Comparison of ENCODE assay signal across 25 cellular contexts in genomic region chr17:55271958-55272710, GRCh38. TPM values are rescaled to one million over a fixed set of nuclear protein-coding genes. Genes with fewer than 3 reads are reported as not detected.
DNase-seq lines count a peak whose midpoint lies in the region; ATAC-seq, FAIRE-seq and TF ChIP-seq lines count a peak whose summit lies in the region.
"Had no signal": no experiment of that assay in that cellular context is flagged by ENCODE, and none has a peak within 500 bp of the region (broad histone marks: within the 10 kb centered on the region; RNA-seq: fewer than 3 reads in every experiment).

No MANE protein-coding gene starts in this region.

- H3K9me3 Mint-ChIP-seq in activated T-helper 17 cell treated with anti-CD3 and anti-CD28 coated beads, Interleukin-2, amount 50 U/mL, for 72 hours: no peaks in the 10 kb centered on the region
- H3K9me3 Mint-ChIP-seq in Calu3 (ENCODE audit: low read depth, unreplicated experiment): no peaks in the 10 kb centered on the region
- H3K9me3 Mint-ChIP-seq: activated CD4-positive, alpha-beta T cell treated with anti-CD3 and anti-CD28 coated beads, Interleukin-2, amount 10 ng/mL, durations not matched to agents 7 days and 5 days; activated naive CD4-positive, alpha-beta T cell treated with anti-CD3 and anti-CD28 coated beads, Interleukin-2, amount 50 U/mL, for 24 hours; neural crest cell had no signal

- H3K36me3 ChIP-seq in kidney (ENCODE audit: control insufficient read depth in 1 of 2, insufficient read depth in 2 of 2, low read length in 2 of 2): peaks cover 2 to 7% of the 10 kb centered on the region in 2 donors
- H3K36me3 ChIP-seq in thoracic aorta: no peaks in the 10 kb centered on the region
- H3K36me3 ChIP-seq: lower lobe of right lung had no signal

- peak overlapping the region in 1 of 2 donors; percentile 68 for H3K9ac ChIP-seq in kidney (ENCODE audit: low read length in 2 of 2)

- no peak for FAIRE-seq in kidney (lab: Jason Lieb, UNC)
- FAIRE-seq: astrocyte, RCC 7860 had no signal

- H3K4me1 Mint-ChIP-seq in activated T-helper 17 cell treated with anti-CD3 and anti-CD28 coated beads, Interleukin-2, amount 50 U/mL, for 72 hours: peaks cover 39% of the 10 kb centered on the region
- peaks cover 27% of the 10 kb centered on the region for H3K4me1 Mint-ChIP-seq in Calu3 (ENCODE audit: low read depth, unreplicated experiment)
- H3K4me1 Mint-ChIP-seq: activated naive CD4-positive, alpha-beta T cell treated with anti-CD3 and anti-CD28 coated beads, Interleukin-2, amount 50 U/mL, for 24 hours; neural crest cell had no signal

- H3K27ac ChIP-seq in C4-2B (peak overlapping the region; percentile 75; the same call in 1 of the 2 replicates), kidney (ENCODE audit: low read depth in 2 of 2, low read length in 2 of 2) (peak overlapping the region; percentile 33 to 95), thoracic aorta (peak overlapping the region; percentile 87 to 90)

- peaks cover 5% of the 10 kb centered on the region for H3K36me3 Mint-ChIP-seq in activated T-helper 17 cell treated with anti-CD3 and anti-CD28 coated beads, Interleukin-2, amount 50 U/mL, for 72 hours (ENCODE audit: low read depth)
- H3K36me3 Mint-ChIP-seq in Calu3 (ENCODE audit: insufficient read depth, unreplicated experiment): peaks cover 5% of the 10 kb centered on the region
- H3K36me3 Mint-ChIP-seq: activated naive CD4-positive, alpha-beta T cell treated with anti-CD3 and anti-CD28 coated beads, Interleukin-2, amount 50 U/mL, for 24 hours; CD4-positive, CD25-positive, alpha-beta regulatory T cell had no signal

- no peak for TF ChIP-seq CTCF in C4-2B (conservative IDR thresholded peaks at IDR 0.05)
- TF ChIP-seq CTCF in kidney (IDR thresholded peaks at IDR 0.05; ENCODE audit: borderline replicate concordance, extremely low read depth, insufficient read depth): no peak
- TF ChIP-seq CTCF in thoracic aorta (IDR thresholded peaks at IDR 0.05): no peak
- TF ChIP-seq CTCF in Calu3 (IDR thresholded peaks at IDR 0.05; ENCODE audit: unreplicated experiment): no peak

- no peaks in the 10 kb centered on the region for H3K27me3 Mint-ChIP-seq in activated T-helper 17 cell treated with anti-CD3 and anti-CD28 coated beads, Interleukin-2, amount 50 U/mL, for 72 hours
- peaks cover under 1% of the 10 kb centered on the region for H3K27me3 Mint-ChIP-seq in Calu3 (ENCODE audit: unreplicated experiment)

- H3K4me1 ChIP-seq in kidney (ENCODE audit: control insufficient read depth in 1 of 2, insufficient read depth in 1 of 2, low read depth in 1 of 2, low read length in 2 of 2) (peaks cover 30 to 44% of the 10 kb centered on the region in 2 donors), thoracic aorta (ENCODE audit: control insufficient read depth in 1 of 2, low read depth in 2 of 2) (peaks cover 41 to 91% of the 10 kb centered on the region in 2 donors)

- ATAC-seq in activated T-helper 17 cell treated with anti-CD3 and anti-CD28 coated beads, Interleukin-2, amount 50 U/mL, for 72 hours (replicated peaks): peak; percentile 60
- no peak for ATAC-seq in thoracic aorta (ENCODE audit: insufficient number of reproducible peaks, low FRiP score, low read depth)
- ATAC-seq in GM19395 (IDR thresholded peaks at IDR 0.05; ENCODE audit: unreplicated experiment): no peak
- ATAC-seq: lower lobe of right lung had no signal

- no peaks in the 10 kb centered on the region for H3K9me3 ChIP-seq in kidney (ENCODE audit: control insufficient read depth in 1 of 2, low read length in 2 of 2)
- H3K9me3 ChIP-seq in thoracic aorta: no peaks in the 10 kb centered on the region
- H3K9me3 ChIP-seq: lower lobe of right lung had no signal

- BruUV-seq in Calu3 (replicated peaks; lab: Mats Ljungman, UMichigan): no TSS peak

- CTCF ChIA-PET in Calu3 (lab: Charles Lee): no interaction called here

- peak overlapping the region in 1 of 2 donors; percentile 10 for H3K4me3 ChIP-seq in kidney (ENCODE audit: low read length in 2 of 2)
- no peak overlapping the region for H3K4me3 ChIP-seq in thoracic aorta
- H3K4me3 ChIP-seq: lower lobe of right lung had no signal

- H3K27me3 ChIP-seq in thoracic aorta (replicated peaks; ENCODE audit: insufficient read depth): no peaks in the 10 kb centered on the region

- DNase-seq in kidney (no peak), thoracic aorta (ENCODE audit: low spot score) (no peak), GF-D8 (lab: John Stamatoyannopoulos, UW) (no peak), Calu3 (no peak)
- DNase-seq: activated CD4-positive, alpha-beta T cell treated with anti-CD3 and anti-CD28 coated beads, Interleukin-2, amount 10 ng/mL, durations not matched to agents 7 days and 5 days; DMS 273 treated with DMSO at 0.1 percent for 48 hours; effector memory CD4-positive, alpha-beta T cell; erythroblast; foreskin melanocyte; hypothalamus; IMR-90; lower lobe of right lung; NCI-H1105 treated with DMSO at 0.1 percent for 48 hours; NCI-H2029; NCI-H2227 treated with DMSO at 0.1 percent for 48 hours; posterior cingulate gyrus; stimulated activated CD8-positive, alpha-beta memory T cell treated with anti-CD3 and anti-CD28 coated beads, Interleukin-4, amount 100 ng/mL, for 48 hours had no signal

- H3K27ac Mint-ChIP-seq in activated T-helper 17 cell treated with anti-CD3 and anti-CD28 coated beads, Interleukin-2, amount 50 U/mL, for 72 hours: peak overlapping the region; percentile 15
- no peak overlapping the region for H3K27ac Mint-ChIP-seq in Calu3 (ENCODE audit: unreplicated experiment)
- H3K27ac Mint-ChIP-seq: activated CD4-positive, alpha-beta T cell treated with anti-CD3 and anti-CD28 coated beads, Interleukin-2, amount 10 ng/mL, durations not matched to agents 7 days and 5 days; activated naive CD4-positive, alpha-beta T cell treated with anti-CD3 and anti-CD28 coated beads, Interleukin-2, amount 50 U/mL, for 24 hours had no signal

- intact Hi-C loops in kidney (cut with DNase I) (no loop called here), Calu3 (cut with micrococcal nuclease; ENCODE audit: unreplicated experiment) (no loop called here)

- peak overlapping the region; percentile 29 for H3K4me3 Mint-ChIP-seq in activated T-helper 17 cell treated with anti-CD3 and anti-CD28 coated beads, Interleukin-2, amount 50 U/mL, for 72 hours
- no peak overlapping the region for H3K4me3 Mint-ChIP-seq in Calu3 (ENCODE audit: low read depth, unreplicated experiment)
- H3K4me3 Mint-ChIP-seq: activated CD4-positive, alpha-beta T cell treated with anti-CD3 and anti-CD28 coated beads, Interleukin-2, amount 10 ng/mL, durations not matched to agents 7 days and 5 days; activated naive CD4-positive, alpha-beta T cell treated with anti-CD3 and anti-CD28 coated beads, Interleukin-2, amount 50 U/mL, for 24 hours; CD4-positive, CD25-positive, alpha-beta regulatory T cell; neural crest cell had no signal

RNA-seq across cellular contexts. Expression of gene HLF, which starts 7.4 kb away (rescaled TPM):
- 10 to 100 TPM; 21.7 to 46.3 TPM for total RNA-seq in activated T-helper 17 cell treated with anti-CD3 and anti-CD28 coated beads, Interleukin-2, amount 50 U/mL, for 72 hours
- total RNA-seq in kidney (38.4 TPM), thoracic aorta (10 to 100 TPM; 10.2 to 12.5 TPM), Calu3 (2022) (1.3 and 3.3 TPM in 2 replicates)
- 9.1 TPM for polyA plus RNA-seq in kidney (ENCODE audit: insufficient read depth, low read depth, low replicate concordance)
- total RNA-seq: astrocyte, neural crest cell had no signal
- polyA plus RNA-seq: IMR-90 had no signal
